ENCODE assay signal across 8 cellular contexts in the genomic region with DNA sequence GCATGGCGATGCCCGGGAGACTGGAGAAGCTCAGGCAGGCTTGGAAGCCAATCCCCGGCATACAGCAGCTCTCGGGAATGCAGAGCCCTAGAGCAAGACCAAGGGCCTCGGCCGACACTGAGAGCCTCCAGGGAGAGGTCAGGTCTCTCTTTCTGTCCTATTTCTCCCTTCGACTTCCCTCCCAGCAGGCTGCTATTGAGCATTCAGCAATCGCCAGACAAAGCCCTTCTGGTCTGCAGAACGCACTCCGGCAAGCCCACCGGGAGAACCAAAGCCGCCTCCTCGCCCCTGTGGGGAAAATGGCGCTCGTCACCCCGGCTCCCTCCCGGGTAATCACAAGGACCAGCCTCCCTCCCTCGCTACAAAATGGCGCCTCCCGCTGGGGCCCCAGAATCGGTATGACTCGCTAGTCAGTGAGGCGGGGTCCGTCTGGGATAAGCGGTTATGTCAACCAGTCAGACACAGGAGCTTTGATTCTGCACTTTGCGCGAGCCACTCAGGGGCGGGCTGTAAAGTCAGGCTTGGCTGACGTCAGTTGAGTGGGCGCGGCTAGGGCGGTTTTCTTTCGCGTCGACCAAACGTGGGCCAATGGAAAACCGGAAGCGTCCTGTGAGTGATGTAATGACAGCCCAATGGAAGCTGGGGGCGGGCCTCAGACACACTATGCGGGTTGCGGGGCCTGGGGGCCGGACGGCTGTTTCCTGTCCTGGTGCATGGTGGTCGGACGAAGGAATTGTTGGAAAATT. TPM values are rescaled to one million over a fixed set of nuclear protein-coding genes. Genes with fewer than 3 reads are reported as not detected.
DNase-seq lines count a peak whose midpoint lies in the region; ATAC-seq, FAIRE-seq and TF ChIP-seq lines count a peak whose summit lies in the region.

A gene (plus strand): TSS at position 691 of the 746 bp plus-strand sequence. CDS start 10,297 bp downstream, outside the sequence.

- peaks cover 3% of the 10 kb centered on the region; the same call in 1 of the 2 replicates for H3F3A ChIP-seq in Loucy (ENCODE audit: low read depth)

- peaks cover 35 to 37% of the 10 kb centered on the region in 2 donors for H3K4me1 Mint-ChIP-seq in natural killer cell

- H3K9me3 Mint-ChIP-seq in natural killer cell = no peaks in the 10 kb centered on the region

- FAIRE-seq in H54 (lab: Jason Lieb, UNC) = peak; percentile 83

- peak within 1 kb of the TSS; percentile 84 for H3K4me2 ChIP-seq in Loucy (ENCODE audit: low read depth, low read length, poor library complexity, severe bottlenecking)

- peak within 1 kb of the TSS; percentile 95 for H3K4me3 ChIP-seq in Loucy (ENCODE audit: low read length, poor library complexity, severe bottlenecking)

- no peaks in the 10 kb centered on the region for H3K36me3 ChIP-seq in Loucy (ENCODE audit: insufficient read depth, low read length)

- peak within 1 kb of the TSS; percentile 98 to 99 for H3K27ac Mint-ChIP-seq in natural killer cell

- H3K4me1 ChIP-seq in Loucy (ENCODE audit: insufficient read depth, low read length, poor library complexity, severe bottlenecking) = peaks cover 24% of the 10 kb centered on the region

- no peaks in the 10 kb centered on the region for H4K20me1 ChIP-seq in Loucy (ENCODE audit: insufficient read depth, low read length, poor library complexity, severe bottlenecking)

- peak within 1 kb of the TSS; percentile 48; the same call in 1 of the 2 replicates for H2AFZ ChIP-seq in Loucy (ENCODE audit: low read length)

- peak; percentile 100 for DNase-seq in EL
- DNase-seq in H54 (ENCODE audit: insufficient read length, low spot score) = peak; percentile 98
- peak; percentile 99 for DNase-seq in activated T-helper 9 cell treated with anti-CD3 and anti-CD28 coated beads, Interleukin-2, amount 50 U/mL, for 16 hours (ENCODE audit: low read depth)
- peak; percentile 100 for DNase-seq in fibroblast of peridontal ligament (ENCODE audit: extremely low read depth)
- peak; percentile 100 for DNase-seq in natural killer cell
- peak; percentile 100 for DNase-seq in stimulated activated naive CD4-positive, alpha-beta T cell treated with Interleukin-2 at 50 U/mL for 16 hours (lab: John Stamatoyannopoulos, UW)

- H3K9me3 ChIP-seq in Loucy (ENCODE audit: insufficient read depth, low read depth, low read length) = no peaks in the 10 kb centered on the region

- intact Hi-C loops in natural killer cell (cut with micrococcal nuclease) = loop anchor here (1.0 to 5.0 kb wide), 6 partner anchors 47 to 196 kb away; a partner anchor contains a TSS

- H3K9ac ChIP-seq in Loucy (ENCODE audit: low read depth, low read length, poor library complexity, severe bottlenecking) = peak within 1 kb of the TSS; percentile 99

- H3K79me2 ChIP-seq in Loucy (ENCODE audit: insufficient read depth, low read length) = peaks cover 46% of the 10 kb centered on the region

- TF ChIP-seq POLR2A in H54 (IDR thresholded peaks at IDR 0.05; ENCODE audit: low read depth, low read length) (peak; percentile 72), Raji (IDR thresholded peaks at IDR 0.05; ENCODE audit: insufficient read depth, low read depth, low read length) (peak; percentile 76)

- peaks cover 5% of the 10 kb centered on the region for H3K27me3 ChIP-seq in Loucy (ENCODE audit: insufficient read depth, low read length, poor library complexity, severe bottlenecking)

- TF ChIP-seq CTCF in Loucy (conservative IDR thresholded peaks at IDR 0.05; ENCODE audit: low read length) (no peak), natural killer cell (IDR thresholded peaks at IDR 0.05) (no peak)

- no peaks in the 10 kb centered on the region for H3K27me3 Mint-ChIP-seq in natural killer cell (ENCODE audit: low read depth in 2 of 2)

- ATAC-seq in natural killer cell = peak; percentile 85 to 95 (median 86)

- H3K36me3 Mint-ChIP-seq in natural killer cell = no peaks in the 10 kb centered on the region

- H3K9me2 ChIP-seq in Loucy (replicated peaks; ENCODE audit: low read depth, low read length) = no peaks in the 10 kb centered on the region

- peak within 1 kb of the TSS; percentile 99 for H3K4me3 Mint-ChIP-seq in natural killer cell

RNA-seq across cellular contexts. Expression of the gene that starts here (rescaled TPM):
- total RNA-seq in natural killer cell = 10 to 100 TPM; 27.4 to 32.7 (median 32.6) TPM

Comparison
In these comparisons a context has a peak if more than half of its experiments do, and no peak if none do; other contexts are left out.
1. Peak in every context shown above with its lines: DNase-seq, ATAC-seq and H3K4me3 ChIP-seq.